In the genomic region with DNA sequence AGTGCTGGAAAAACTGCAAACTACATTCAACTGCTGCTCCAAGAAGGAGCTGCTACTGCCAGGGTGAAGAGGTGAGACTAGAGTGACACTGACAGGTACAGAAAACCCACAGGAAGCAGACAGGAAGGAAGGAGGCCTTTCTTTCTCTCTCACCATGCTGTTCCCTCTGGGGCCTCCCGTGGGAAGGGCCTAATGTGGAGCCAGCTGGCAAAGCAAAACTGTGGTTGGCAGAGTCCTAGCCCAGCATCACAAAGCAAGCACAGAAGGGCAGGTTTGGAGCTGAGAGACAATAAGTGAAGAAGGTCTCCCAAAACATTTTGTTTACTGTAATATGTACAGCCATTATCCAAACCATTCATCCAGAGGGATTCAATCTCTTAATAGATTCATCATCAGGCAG, we compare ENCODE assay signal across 9 cellular contexts.
DNase-seq lines count a peak whose midpoint lies in the region; ATAC-seq and TF ChIP-seq lines count a peak whose summit lies in the region.
"Had no signal": no experiment of that assay in that cellular context is flagged by ENCODE, and none has a peak within 500 bp of the region (broad histone marks: within the 10 kb centered on the region; RNA-seq: fewer than 3 reads in every experiment).

No MANE protein-coding gene starts in this region.

- peak overlapping the region; percentile 53 for H3K27ac ChIP-seq in SK-N-MC

- H3K27me3 Mint-ChIP-seq in natural killer cell treated with Interleukin-12 subunit alpha and Interleukin-12 subunit beta and Interleukin-15 and Interleukin-18, amount 100 ng/mL, for 72 hours = no peaks in the 10 kb centered on the region
- no peaks in the 10 kb centered on the region for H3K27me3 Mint-ChIP-seq in natural killer cell (ENCODE audit: low read depth in 2 of 2)

- peak overlapping the region; percentile 7; the same call in 1 of the 2 replicates for H3K4me3 ChIP-seq in SK-N-MC

- no peaks in the 10 kb centered on the region for H3K36me3 ChIP-seq in SK-N-MC (ENCODE audit: insufficient read depth, low read length)

- no peak for TF ChIP-seq CTCF in natural killer cell (IDR thresholded peaks at IDR 0.05)

- H3K4me3 Mint-ChIP-seq in natural killer cell treated with Interleukin-12 subunit alpha and Interleukin-12 subunit beta and Interleukin-15 and Interleukin-18, amount 100 ng/mL, for 72 hours = peak overlapping the region; percentile 50
- no peak overlapping the region for H3K4me3 Mint-ChIP-seq in natural killer cell

- DNase-seq in natural killer cell treated with Interleukin-12 subunit alpha and Interleukin-12 subunit beta and Interleukin-15 and Interleukin-18, amount 100 ng/mL, for 72 hours (ENCODE audit: low spot score) = no peak
- no peak for DNase-seq in natural killer cell
- no peak for DNase-seq in SK-N-MC (ENCODE audit: low read depth, low spot score)
- peak; percentile 35 for DNase-seq in glomerular visceral epithelial cell (ENCODE audit: extremely low spot score)
- DNase-seq in activated gamma-delta T cell treated with Interleukin-2 at 50 U/mL for 16 hours = no peak
- DNase-seq in central memory CD4-positive, alpha-beta T cell = no peak
- DNase-seq in T1000 (lab: John Stamatoyannopoulos, UW) = no peak
- DNase-seq in activated CD4-positive, alpha-beta T cell treated with anti-CD3 and anti-CD28 coated beads for 1 hour = no peak
- DNase-seq: kidney had no signal

- no peaks in the 10 kb centered on the region for H3K9me3 Mint-ChIP-seq in natural killer cell treated with Interleukin-12 subunit alpha and Interleukin-12 subunit beta and Interleukin-15 and Interleukin-18, amount 100 ng/mL, for 72 hours
- H3K9me3 Mint-ChIP-seq in natural killer cell = no peaks in the 10 kb centered on the region

- peaks cover 24 to 44% of the 10 kb centered on the region in 2 donors for H3K4me1 Mint-ChIP-seq in natural killer cell treated with Interleukin-12 subunit alpha and Interleukin-12 subunit beta and Interleukin-15 and Interleukin-18, amount 100 ng/mL, for 72 hours (ENCODE audit: low read depth in 2 of 2)
- peaks cover 14% of the 10 kb centered on the region in 2 donors for H3K4me1 Mint-ChIP-seq in natural killer cell

- H3K9me3 ChIP-seq in SK-N-MC (ENCODE audit: low read depth, low read length) = no peaks in the 10 kb centered on the region

- intact Hi-C loops in natural killer cell (cut with micrococcal nuclease) = loop anchor here (10.0 kb wide), 1 partner anchor 380 kb away; no protein-coding TSS in a partner anchor

- H3K36me3 Mint-ChIP-seq in natural killer cell treated with Interleukin-12 subunit alpha and Interleukin-12 subunit beta and Interleukin-15 and Interleukin-18, amount 100 ng/mL, for 72 hours = no peaks in the 10 kb centered on the region
- no peaks in the 10 kb centered on the region for H3K36me3 Mint-ChIP-seq in natural killer cell

- no peak for ATAC-seq in natural killer cell treated with Interleukin-12 subunit alpha and Interleukin-12 subunit beta and Interleukin-15 and Interleukin-18, amount 100 ng/mL, for 72 hours
- ATAC-seq in natural killer cell = no peak

- H3K27ac Mint-ChIP-seq in natural killer cell treated with Interleukin-12 subunit alpha and Interleukin-12 subunit beta and Interleukin-15 and Interleukin-18, amount 100 ng/mL, for 72 hours = peak overlapping the region; percentile 36 to 61
- H3K27ac Mint-ChIP-seq in natural killer cell = no peak overlapping the region

- H3K9ac ChIP-seq in SK-N-MC (ENCODE audit: insufficient read length) = no peak overlapping the region

Comparison
In these comparisons a context has a peak if more than half of its experiments do, and no peak if none do; other contexts are left out.
1. H3K27ac Mint-ChIP-seq: peak in natural killer cell treated with Interleukin-12 subunit alpha and Interleukin-12 subunit beta and Interleukin-15 and Interleukin-18, amount 100 ng/mL, for 72 hours (2 of 2); none in natural killer cell (0 of 2).